9 cellular contexts compared by ENCODE assay signal in genomic region chr17:27807567-27808470, GRCh38. TPM values are rescaled to one million over a fixed set of nuclear protein-coding genes. Genes with fewer than 3 reads are reported as not detected.
DNase-seq lines count a peak whose midpoint lies in the region; ATAC-seq and TF ChIP-seq lines count a peak whose summit lies in the region.
"Had no signal": no experiment of that assay in that cellular context is flagged by ENCODE, and none has a peak within 500 bp of the region (broad histone marks: within the 10 kb centered on the region; RNA-seq: fewer than 3 reads in every experiment).

No MANE protein-coding gene starts in this region.

- H3K36me3 Mint-ChIP-seq in HFFc6 (ENCODE audit: low read depth) = no peaks in the 10 kb centered on the region
- H3K36me3 Mint-ChIP-seq in memory B cell = no peaks in the 10 kb centered on the region

- peak; percentile 72 for TF ChIP-seq POLR2A in GM18505 (IDR thresholded peaks at IDR 0.05; ENCODE audit: borderline replicate concordance, extremely low read depth, insufficient read depth, insufficient read length)

- ATAC-seq in GM18505 (IDR thresholded peaks at IDR 0.05; ENCODE audit: unreplicated experiment) = peak; percentile 65
- peak; percentile 88 for ATAC-seq in memory B cell (ENCODE audit: low read depth)

- H3K4me3 Mint-ChIP-seq in HFFc6 (peak overlapping the region; percentile 73), memory B cell (peak overlapping the region; percentile 73)

- no peak for TF ChIP-seq CTCF in HFFc6 (IDR thresholded peaks at IDR 0.05)

- H3K27ac Mint-ChIP-seq in HFFc6 (no peak overlapping the region), memory B cell (peak overlapping the region; percentile 83)

- H3K27me3 Mint-ChIP-seq in HFFc6 (ENCODE audit: insufficient read depth) (peaks cover 10% of the 10 kb centered on the region; the same call in 1 of the 2 replicates), memory B cell (no peaks in the 10 kb centered on the region)

- peaks cover 34% of the 10 kb centered on the region for H3K4me1 Mint-ChIP-seq in HFFc6 (ENCODE audit: low read depth)
- H3K4me1 Mint-ChIP-seq in memory B cell = peaks cover 35% of the 10 kb centered on the region

- DNase-seq in HFFc6 = no peak
- peak; percentile 80 for DNase-seq in NCI-H2107 treated with DMSO at 0.1 percent for 48 hours (lab: John Stamatoyannopoulos, UW; ENCODE audit: unreplicated experiment)
- peak; percentile 45 for DNase-seq in activated T-helper 1 cell treated with Interleukin-2 at 50 U/mL for 16 hours (ENCODE audit: low read depth)
- DNase-seq in memory B cell (ENCODE audit: low spot score in 2 of 2) = peak; percentile 38 to 67
- DNase-seq in AML-193 (lab: John Stamatoyannopoulos, UW) = no peak
- DNase-seq in NCI-H2171 treated with DMSO at 0.1 percent for 48 hours (lab: John Stamatoyannopoulos, UW) = no peak
- no peak for DNase-seq in ureter (ENCODE audit: low spot score)

- no peaks in the 10 kb centered on the region; the same call in 1 of the 2 replicates for H3K9me3 Mint-ChIP-seq in HFFc6
- H3K9me3 Mint-ChIP-seq in memory B cell = no peaks in the 10 kb centered on the region

RNA-seq across cellular contexts. Expression of gene NOS2, which starts 7.5 kb away (rescaled TPM):
- not detected for total RNA-seq in HFFc6 (2021; fragmentation: NEBNext Ultra II Directional; extraction: Animal tissue kit (Norgen Biotek cat#: 25700))
- total RNA-seq in ureter = 0.23 TPM
- total RNA-seq: NCI-H460 had no signal

Comparison
In these comparisons a context has a peak if more than half of its experiments do, and no peak if none do; other contexts are left out.
1. DNase-seq: peak in NCI-H2107 treated with DMSO at 0.1 percent for 48 hours (single experiment), activated T-helper 1 cell treated with Interleukin-2 at 50 U/mL for 16 hours (single experiment) and memory B cell (2 of 2); none in HFFc6 (single experiment), AML-193 (0 of 2), NCI-H2171 treated with DMSO at 0.1 percent for 48 hours (single experiment) and ureter (single experiment).